ENCODE assay signal across 14 cellular contexts in the genomic region with DNA sequence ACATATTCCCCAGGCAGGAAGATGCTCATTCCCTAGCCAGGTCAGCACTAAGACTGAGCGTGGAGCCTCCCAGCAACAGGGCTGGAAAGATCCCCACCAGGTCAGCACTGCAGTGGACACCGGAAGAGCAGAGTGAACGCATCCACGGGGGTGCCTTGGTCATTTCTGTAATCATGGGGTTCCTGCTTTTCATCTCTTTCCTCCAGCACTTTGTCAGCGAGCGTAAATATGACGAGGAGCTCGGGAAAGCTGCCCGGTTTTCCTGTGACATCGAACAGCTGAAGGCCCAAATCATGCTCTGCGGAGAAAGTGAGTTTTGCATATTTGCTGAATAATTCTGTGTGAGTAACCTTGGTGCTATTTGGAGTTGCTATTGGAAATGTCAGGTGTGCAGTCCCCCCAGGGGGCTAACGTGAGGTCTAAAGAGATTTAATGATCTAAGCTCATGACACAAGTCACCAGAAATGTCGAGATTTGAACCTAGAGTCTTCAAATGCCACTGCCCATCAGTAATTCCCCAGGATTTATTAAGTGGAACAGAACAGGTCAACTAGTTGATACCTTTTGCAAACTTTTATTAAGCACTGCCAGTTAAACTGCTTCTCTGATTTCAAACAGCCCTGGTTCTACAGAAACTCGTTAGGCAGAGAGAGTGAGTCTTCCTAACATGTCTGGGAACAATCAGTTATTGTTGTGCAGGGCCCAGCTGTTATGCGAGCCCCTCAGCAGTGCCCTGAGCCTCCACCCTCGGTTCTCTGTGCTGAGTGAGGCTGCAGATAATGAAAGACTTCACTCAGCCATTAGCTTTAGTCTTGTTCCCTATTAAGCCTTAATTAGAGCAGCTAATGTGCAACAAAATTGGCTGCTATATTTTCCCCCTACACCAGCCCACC. TPM values are rescaled to one million over a fixed set of nuclear protein-coding genes. Genes with fewer than 3 reads are reported as not detected.
DNase-seq lines count a peak whose midpoint lies in the region; ATAC-seq and TF ChIP-seq lines count a peak whose summit lies in the region.
"Had no signal": no experiment of that assay in that cellular context is flagged by ENCODE, and none has a peak within 500 bp of the region (broad histone marks: within the 10 kb centered on the region; RNA-seq: fewer than 3 reads in every experiment).

No MANE protein-coding gene starts in this region.

- H3K4me1 Mint-ChIP-seq in glutamatergic neuron (ENCODE audit: low read depth, unreplicated experiment) (peaks cover 9% of the 10 kb centered on the region), nephron (peaks cover 54% of the 10 kb centered on the region)
- H3K4me1 Mint-ChIP-seq in T-helper 2 cell treated with Interferon-gamma antibody and Interleukin-4, amounts not matched to agents 5 μg/mL and 100 μg/mL, for 36 hours (ENCODE audit: low read depth): peaks cover 36% of the 10 kb centered on the region

- no peaks in the 10 kb centered on the region for H3K27me3 ChIP-seq in right atrium auricular region

- H3K36me3 Mint-ChIP-seq in glutamatergic neuron (ENCODE audit: unreplicated experiment) (no peaks in the 10 kb centered on the region), nephron (ENCODE audit: low read depth) (peaks cover 65% of the 10 kb centered on the region)
- H3K36me3 Mint-ChIP-seq in T-helper 2 cell treated with Interferon-gamma antibody and Interleukin-4, amounts not matched to agents 5 μg/mL and 100 μg/mL, for 36 hours (ENCODE audit: low read depth): peaks cover 30% of the 10 kb centered on the region

- DNase-seq in Right ventricle myocardium superior (peak; percentile 51), right atrium auricular region (ENCODE audit: low spot score) (no peak), glutamatergic neuron (no peak), GM13976 (ENCODE audit: low spot score) (no peak)
- DNase-seq in T-helper 2 cell treated with Interferon-gamma antibody and Interleukin-4, amounts not matched to agents 5 μg/mL and 100 μg/mL, for 36 hours (ENCODE audit: low spot score): no peak
- DNase-seq: activated naive CD8-positive, alpha-beta T cell treated with anti-CD3 and anti-CD28 coated beads, Interleukin-2, amount 10 ng/mL, durations not matched to agents 7 days and 5 days; effector memory CD4-positive, alpha-beta T cell; NCI-H1092; nephron progenitor cell; stimulated activated CD4-positive, alpha-beta T cell treated with anti-CD3 and anti-CD28 coated beads, Interleukin-2, amount 100 ng/mL, for 48 hours; stimulated activated naive CD8-positive, alpha-beta T cell treated with anti-CD3 and anti-CD28 coated beads, Interleukin-15, Interleukin-2, amounts not matched to agents 100 U/mL and 50 U/mL, for 24 hours had no signal

- H3K27ac Mint-ChIP-seq in glutamatergic neuron (ENCODE audit: unreplicated experiment): peak overlapping the region; percentile 79
- H3K27ac Mint-ChIP-seq in nephron: peak overlapping the region; percentile 84 to 90 (median 89)
- H3K27ac Mint-ChIP-seq in T-helper 2 cell treated with Interferon-gamma antibody and Interleukin-4, amounts not matched to agents 5 μg/mL and 100 μg/mL, for 36 hours: no peak overlapping the region

- no peak overlapping the region for H3K4me3 Mint-ChIP-seq in glutamatergic neuron (ENCODE audit: unreplicated experiment)
- H3K4me3 Mint-ChIP-seq in nephron: no peak overlapping the region
- no peak overlapping the region for H3K4me3 Mint-ChIP-seq in T-helper 2 cell treated with Interferon-gamma antibody and Interleukin-4, amounts not matched to agents 5 μg/mL and 100 μg/mL, for 36 hours
- H3K4me3 Mint-ChIP-seq: activated naive CD8-positive, alpha-beta T cell treated with anti-CD3 and anti-CD28 coated beads, Interleukin-2, amount 10 ng/mL, durations not matched to agents 7 days and 5 days; nephron progenitor cell had no signal

- intact Hi-C loops in Right ventricle myocardium superior (cut with DNase I): loop anchor here (10.0 kb wide), 1 partner anchor 165 kb away; a partner anchor contains a TSS

- H3K27me3 Mint-ChIP-seq in glutamatergic neuron (ENCODE audit: unreplicated experiment) (peaks cover 6% of the 10 kb centered on the region), nephron (ENCODE audit: low read depth) (no peaks in the 10 kb centered on the region)
- H3K27me3 Mint-ChIP-seq in T-helper 2 cell treated with Interferon-gamma antibody and Interleukin-4, amounts not matched to agents 5 μg/mL and 100 μg/mL, for 36 hours (ENCODE audit: low read depth): no peaks in the 10 kb centered on the region
- H3K27me3 Mint-ChIP-seq: activated naive CD8-positive, alpha-beta T cell treated with anti-CD3 and anti-CD28 coated beads, Interleukin-2, amount 10 ng/mL, durations not matched to agents 7 days and 5 days had no signal

- peaks cover 73% of the 10 kb centered on the region for H3K36me3 ChIP-seq in right atrium auricular region

- H3K9me3 Mint-ChIP-seq in glutamatergic neuron (ENCODE audit: unreplicated experiment) (no peaks in the 10 kb centered on the region), nephron (no peaks in the 10 kb centered on the region)
- no peaks in the 10 kb centered on the region for H3K9me3 Mint-ChIP-seq in T-helper 2 cell treated with Interferon-gamma antibody and Interleukin-4, amounts not matched to agents 5 μg/mL and 100 μg/mL, for 36 hours
- H3K9me3 Mint-ChIP-seq: activated naive CD8-positive, alpha-beta T cell treated with anti-CD3 and anti-CD28 coated beads, Interleukin-2, amount 10 ng/mL, durations not matched to agents 7 days and 5 days; nephron progenitor cell had no signal

- no peak for TF ChIP-seq CTCF in right atrium auricular region (IDR thresholded peaks at IDR 0.05)
- TF ChIP-seq CTCF in glutamatergic neuron (IDR thresholded peaks at IDR 0.05; ENCODE audit: partially characterized antibody, unreplicated experiment): no peak
- no peak for TF ChIP-seq CTCF in nephron (IDR thresholded peaks at IDR 0.05; ENCODE audit: unreplicated experiment in 3 of 3)
- no peak for TF ChIP-seq CTCF in GM13976 (IDR thresholded peaks at IDR 0.05; ENCODE audit: borderline replicate concordance, control extremely low read depth, extremely low read depth, insufficient read depth, missing control alignments)

- no peak overlapping the region for H3K4me3 ChIP-seq in right atrium auricular region

- no peaks in the 10 kb centered on the region for H3K9me3 ChIP-seq in right atrium auricular region

- in situ Hi-C loops in GM13976 (cut with MboI; ENCODE audit: low sequenced_read_pairs, unreplicated experiment): loop anchor here (5.0 kb wide), 1 partner anchor 483 kb away; no protein-coding TSS in a partner anchor

- ATAC-seq in Right ventricle myocardium superior (ENCODE audit: poor library complexity) (peak; percentile 4), HG03045 (IDR thresholded peaks at IDR 0.05; ENCODE audit: unreplicated experiment) (no peak), GM21447 (IDR thresholded peaks at IDR 0.05; ENCODE audit: unreplicated experiment) (no peak)
- ATAC-seq: stimulated activated naive CD8-positive, alpha-beta T cell treated with anti-CD3 and anti-CD28 coated beads, Interleukin-15, Interleukin-2, amounts not matched to agents 100 U/mL and 50 U/mL, for 24 hours had no signal

- peaks cover 0 to 6% of the 10 kb centered on the region in 2 donors for H3K4me1 ChIP-seq in right atrium auricular region

- peak overlapping the region in 1 of 2 donors; percentile 27 for H3K27ac ChIP-seq in right atrium auricular region

RNA-seq across cellular contexts. Expression of a gene that starts 39.9 kb away (rescaled TPM):
- total RNA-seq in Right ventricle myocardium superior: 9.0 TPM
- 10 to 100 TPM; 11.9 to 16.4 TPM for total RNA-seq in right atrium auricular region
- 4.7 TPM for total RNA-seq in glutamatergic neuron (ENCODE audit: unreplicated experiment)

RNA-seq across cellular contexts. Expression of a gene that starts 56.1 kb away (rescaled TPM):
- total RNA-seq in Right ventricle myocardium superior: 1.3 TPM
- 1 to 10 TPM; 1.9 to 2.5 TPM for total RNA-seq in right atrium auricular region
- total RNA-seq in glutamatergic neuron (ENCODE audit: unreplicated experiment): 6.6 TPM
